8 cellular contexts compared by ENCODE assay signal in genomic region chr1:155006601-155007101, GRCh38. TPM values are rescaled to one million over a fixed set of nuclear protein-coding genes. Genes with fewer than 3 reads are reported as not detected.
DNase-seq lines count a peak whose midpoint lies in the region; ATAC-seq, FAIRE-seq and TF ChIP-seq lines count a peak whose summit lies in the region.

No MANE protein-coding gene starts in this region.

- H3K9ac ChIP-seq in SK-N-SH, result no peak overlapping the region

- H3K27ac ChIP-seq in angular gyrus (ENCODE audit: low read depth, low read length) (peak overlapping the region; percentile 98), SK-N-SH (ENCODE audit: low read depth in 2 of 2, low read length in 1 of 2) (no peak overlapping the region)

- no peak for DNase-seq in GM18507 (ENCODE audit: extremely low spot score, insufficient read length, low read depth)
- peak; percentile 34 for DNase-seq in NOMO-1 treated with dmso at 0.1 percent for 144 hours (lab: John Stamatoyannopoulos, UW; ENCODE audit: unreplicated experiment)
- peak; percentile 25 to 37 for DNase-seq in lung microvascular endothelial cell (ENCODE audit: low read depth in 2 of 2)
- no peak for DNase-seq in SK-N-SH
- DNase-seq in NCI-H1048 (lab: John Stamatoyannopoulos, UW), result no peak
- DNase-seq in GM10248 (ENCODE audit: extremely low spot score), result no peak

- H3K9me2 ChIP-seq in SK-N-SH, result no peaks in the 10 kb centered on the region

- H3F3A ChIP-seq in SK-N-SH (replicated peaks; ENCODE audit: insufficient read depth), result peaks cover 8% of the 10 kb centered on the region

- WGBS in SK-N-SH (ENCODE audit: low lambda C conversion rate), result 68% methylated on average over 2 of the region's 2 CpGs

- H3K4me2 ChIP-seq in SK-N-SH, result no peak overlapping the region

- no peak for ATAC-seq in HG02884 (IDR thresholded peaks at IDR 0.05; ENCODE audit: unreplicated experiment)

- CTCF ChIA-PET in SK-N-SH (lab: Yijun Ruan, JAX), result interaction anchor here (1.3 to 4.4 kb wide), 4 partner anchors 10 to 85 kb away, joined by 5 to 37 read pairs (median 8); partner anchors contain the start of gene ADAM15
- CTCF ChIA-PET in GM10248 (lab: Yijun Ruan, JAX), result interaction anchor here (1.2 to 3.9 kb wide), 3 partner anchors 10 to 44 kb away, joined by 5 to 48 read pairs (median 5); partner anchors contain the start of gene ADAM15

- H3K4me1 ChIP-seq in SK-N-SH (ENCODE audit: control insufficient read depth in 1 of 2, insufficient read depth in 2 of 2, low read depth in 1 of 2, low read length in 1 of 2), result peaks cover 10 to 20% of the 10 kb centered on the region in 2 experiments

- H3K27me3 ChIP-seq in SK-N-SH (ENCODE audit: insufficient read depth), result no peaks in the 10 kb centered on the region

- no peaks in the 10 kb centered on the region for H3K9me3 ChIP-seq in SK-N-SH

- H4K20me1 ChIP-seq in SK-N-SH (ENCODE audit: insufficient read depth), result peaks cover 3% of the 10 kb centered on the region; the same call in 1 of the 2 replicates

- TF ChIP-seq RAD21 in SK-N-SH (IDR thresholded peaks at IDR 0.05; ENCODE audit: low read length), result no peak

- TF ChIP-seq CTCF in SK-N-SH (IDR thresholded peaks at IDR 0.05), result no peak
- TF ChIP-seq CTCF in GM10248 (IDR thresholded peaks at IDR 0.05; ENCODE audit: control extremely low read depth, extremely low read depth, low read depth, missing control alignments), result no peak

- TF ChIP-seq EP300 in SK-N-SH (IDR thresholded peaks at IDR 0.05; ENCODE audit: borderline replicate concordance in 1 of 2, low read depth in 1 of 2, low read length in 1 of 2), result no peak

- peaks cover 0 to 5% of the 10 kb centered on the region in 2 experiments for H3K36me3 ChIP-seq in SK-N-SH (replicated peaks in 1 of 2; ENCODE audit: control insufficient read depth in 1 of 2, insufficient read depth in 2 of 2, low read length in 1 of 2)

- H3K4me3 ChIP-seq in SK-N-SH (ENCODE audit: low read depth in 2 of 2, low read length in 1 of 2), result no peak overlapping the region

- no peak overlapping the region for H2AFZ ChIP-seq in SK-N-SH (ENCODE audit: low read depth)

- H3K79me2 ChIP-seq in SK-N-SH (ENCODE audit: insufficient read depth), result peaks cover 35% of the 10 kb centered on the region

- peak; percentile 87 for FAIRE-seq in GM18507 (lab: Jason Lieb, UNC)

- POLR2A ChIA-PET in SK-N-SH (lab: Yijun Ruan, JAX) (no interaction called here), GM10248 (lab: Yijun Ruan, JAX) (no interaction called here)

TF ChIP-seq in SK-N-SH, 30 proteins besides CTCF, POLR2A, EP300 and RAD21:
- TF ChIP-seq TAF1 (IDR thresholded peaks at IDR 0.05; ENCODE audit: borderline replicate concordance, low read depth, low read length) (no peak), GABPA (IDR thresholded peaks at IDR 0.05; ENCODE audit: low read depth) (no peak), NRF1 (IDR thresholded peaks at IDR 0.05; ENCODE audit: low read depth, low read length) (no peak), FOSL2 (IDR thresholded peaks at IDR 0.05; ENCODE audit: borderline replicate concordance, low read depth) (no peak), TCF12 (IDR thresholded peaks at IDR 0.05) (no peak), MAX (IDR thresholded peaks at IDR 0.05; ENCODE audit: low read depth) (no peak), RCOR1 (IDR thresholded peaks at IDR 0.05; ENCODE audit: low read length) (no peak), NFIC (IDR thresholded peaks at IDR 0.05; ENCODE audit: borderline replicate concordance) (no peak), SIN3A (IDR thresholded peaks at IDR 0.05; ENCODE audit: borderline replicate concordance, low read depth, low read length) (no peak), EZH2phosphoT487 (IDR thresholded peaks at IDR 0.05; ENCODE audit: borderline replicate concordance, low read depth) (no peak), ELF1 (IDR thresholded peaks at IDR 0.05) (no peak), RFX5 (IDR thresholded peaks at IDR 0.05; ENCODE audit: low read length) (no peak), RXRA (IDR thresholded peaks at IDR 0.05; ENCODE audit: borderline replicate concordance, low read depth) (no peak), YY1 (IDR thresholded peaks at IDR 0.05; ENCODE audit: low read depth) (no peak)
- TF ChIP-seq, protein P1, sequence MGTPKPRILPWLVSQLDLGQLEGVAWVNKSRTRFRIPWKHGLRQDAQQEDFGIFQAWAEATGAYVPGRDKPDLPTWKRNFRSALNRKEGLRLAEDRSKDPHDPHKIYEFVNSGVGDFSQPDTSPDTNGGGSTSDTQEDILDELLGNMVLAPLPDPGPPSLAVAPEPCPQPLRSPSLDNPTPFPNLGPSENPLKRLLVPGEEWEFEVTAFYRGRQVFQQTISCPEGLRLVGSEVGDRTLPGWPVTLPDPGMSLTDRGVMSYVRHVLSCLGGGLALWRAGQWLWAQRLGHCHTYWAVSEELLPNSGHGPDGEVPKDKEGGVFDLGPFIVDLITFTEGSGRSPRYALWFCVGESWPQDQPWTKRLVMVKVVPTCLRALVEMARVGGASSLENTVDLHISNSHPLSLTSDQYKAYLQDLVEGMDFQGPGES (IDR thresholded peaks at IDR 0.05; ENCODE audit: low read depth, low read length), result no peak
TF ChIP-seq in SK-N-SH: peak in this region for 0.

RNA-seq across cellular contexts. Expression of gene ZBTB7B, which starts 4.0 kb away (rescaled TPM):
- 7.4 and 10.3 TPM in 2 replicates for total RNA-seq in lung microvascular endothelial cell
- polyA plus RNA-seq in SK-N-SH (2012; rRNA removed), result 15.7 and 22.1 TPM in 2 replicates
- 5.6 and 9.5 TPM in 2 replicates for polyA plus RNA-seq in SK-N-SH (2012; cell fraction: cytosol; rRNA removed)
- 51.6 and 52.3 TPM in 2 replicates for polyA plus RNA-seq in SK-N-SH (2012; cell fraction: nucleus; rRNA removed)

RNA-seq across cellular contexts. Expression of gene LENEP, which starts 13.3 kb away (rescaled TPM):
- 0.40 and 0.44 TPM in 2 replicates for total RNA-seq in lung microvascular endothelial cell
- 0.26 TPM in 1 of 2 replicates, not detected in the other for polyA plus RNA-seq in SK-N-SH (2012; rRNA removed)
- polyA plus RNA-seq in SK-N-SH (2012; cell fraction: cytosol; rRNA removed), result not detected in 2 replicates
- polyA plus RNA-seq in SK-N-SH (2012; cell fraction: nucleus; rRNA removed), result 0.13 and 0.40 TPM in 2 replicates

RNA-seq across cellular contexts. Expression of gene FLAD1, which starts 23.5 kb away (rescaled TPM):
- total RNA-seq in lung microvascular endothelial cell, result 18.3 and 24.2 TPM in 2 replicates
- polyA plus RNA-seq in SK-N-SH (2012; rRNA removed), result 50.8 and 56.2 TPM in 2 replicates
- 21.8 and 32.1 TPM in 2 replicates for polyA plus RNA-seq in SK-N-SH (2012; cell fraction: cytosol; rRNA removed)
- polyA plus RNA-seq in SK-N-SH (2012; cell fraction: nucleus; rRNA removed), result 130 and 147 TPM in 2 replicates

RNA-seq across cellular contexts. Expression of gene DCST2, which starts 26.9 kb away (rescaled TPM):
- total RNA-seq in lung microvascular endothelial cell, result 0.20 TPM in 1 of 2 replicates, not detected in the other
- 0.76 and 1.1 TPM in 2 replicates for polyA plus RNA-seq in SK-N-SH (2012; rRNA removed)
- 0.13 and 0.31 TPM in 2 replicates for polyA plus RNA-seq in SK-N-SH (2012; cell fraction: cytosol; rRNA removed)
- 8.7 and 9.6 TPM in 2 replicates for polyA plus RNA-seq in SK-N-SH (2012; cell fraction: nucleus; rRNA removed)

RNA-seq across cellular contexts. Expression of gene DCST1, which starts 27.0 kb away (rescaled TPM):
- total RNA-seq in lung microvascular endothelial cell, result not detected in 2 replicates
- polyA plus RNA-seq in SK-N-SH (2012; rRNA removed), result not detected in 2 replicates
- not detected in 2 replicates for polyA plus RNA-seq in SK-N-SH (2012; cell fraction: cytosol; rRNA removed)
- polyA plus RNA-seq in SK-N-SH (2012; cell fraction: nucleus; rRNA removed), result 0.06 and 0.16 TPM in 2 replicates

Comparison
In these comparisons a context has a peak if more than half of its experiments do, and no peak if none do; other contexts are left out.
1. DNase-seq: peak in NOMO-1 treated with dmso at 0.1 percent for 144 hours (single experiment) and lung microvascular endothelial cell (2 of 2); none in GM18507 (single experiment), SK-N-SH (single experiment), NCI-H1048 (single experiment) and GM10248 (single experiment).